Comparison of ENCODE assay signal across 8 cellular contexts in genomic region chr20:34110025-34111013, GRCh38. TPM values are rescaled to one million over a fixed set of nuclear protein-coding genes. Genes with fewer than 3 reads are reported as not detected.
DNase-seq lines count a peak whose midpoint lies in the region; ATAC-seq and TF ChIP-seq lines count a peak whose summit lies in the region.

No MANE protein-coding gene starts in this region.

- H3K27ac ChIP-seq in SJCRH30 (no peak overlapping the region), psoas muscle (peak overlapping the region; percentile 99)

- H3K36me3 ChIP-seq in SJCRH30 (peaks cover 18% of the 10 kb centered on the region), psoas muscle (ENCODE audit: insufficient read depth in 1 of 2, low read depth in 1 of 2) (peaks cover 0 to 22% of the 10 kb centered on the region in 2 donors)

- DNase-seq in SJCRH30, result no peak
- peak; percentile 21 for DNase-seq in fibroblast of gingiva (ENCODE audit: low read depth)
- no peak for DNase-seq in psoas muscle
- DNase-seq in H4 (ENCODE audit: low spot score), result no peak
- no peak for DNase-seq in NCI-H510A (lab: John Stamatoyannopoulos, UW)

- H3K27me3 ChIP-seq in SJCRH30 (no peaks in the 10 kb centered on the region), psoas muscle (ENCODE audit: insufficient read depth in 3 of 3, low read length in 2 of 3) (no peaks in the 10 kb centered on the region)

- H3K4me1 ChIP-seq in SJCRH30 (peaks cover 6% of the 10 kb centered on the region; the same call in 1 of the 2 replicates), psoas muscle (peaks cover 33% of the 10 kb centered on the region)

- H3K4me3 ChIP-seq in SJCRH30 (peak overlapping the region; percentile 85), psoas muscle (peak overlapping the region; percentile 99)

- no peaks in the 10 kb centered on the region for H3K9me3 ChIP-seq in SJCRH30 (replicated peaks)
- no peaks in the 10 kb centered on the region for H3K9me3 ChIP-seq in psoas muscle

- TF ChIP-seq POLR2A in GM15510 (IDR thresholded peaks at IDR 0.05; ENCODE audit: borderline replicate concordance, extremely low read depth, insufficient read length), result peak; percentile 1

- ATAC-seq in psoas muscle, result no peak
- ATAC-seq in GM18870 (IDR thresholded peaks at IDR 0.05; ENCODE audit: unreplicated experiment), result no peak
- no peak for ATAC-seq in HG03378 (IDR thresholded peaks at IDR 0.05; ENCODE audit: unreplicated experiment)

- intact Hi-C loops in psoas muscle (cut with DNase I), result no loop called here

- 66 to 73% (median 71%) methylated on average over 12 of the region's 12 CpGs for WGBS in psoas muscle, 3 donors

- TF ChIP-seq CTCF in psoas muscle (IDR thresholded peaks at IDR 0.05), result no peak

RNA-seq across cellular contexts. Expression of gene EIF2S2, which starts 1.7 kb away (rescaled TPM):
- 122 and 137 TPM in 2 replicates for total RNA-seq in SJCRH30 (2014; rRNA removed; shearing (Covaris generic))
- total RNA-seq in psoas muscle, result 10 to 100 TPM; 49.4 to 88.9 (median 82.8) TPM
- 100 to 1,000 TPM in 2 of 3 donors, 10 to 100 TPM in 1; 95.8 to 219 (median 192) TPM for polyA plus RNA-seq in psoas muscle
- 124 and 131 TPM in 2 replicates for total RNA-seq in H4 (2014; rRNA removed; shearing (Covaris generic))
